12 cellular contexts compared by ENCODE assay signal in the genomic region with DNA sequence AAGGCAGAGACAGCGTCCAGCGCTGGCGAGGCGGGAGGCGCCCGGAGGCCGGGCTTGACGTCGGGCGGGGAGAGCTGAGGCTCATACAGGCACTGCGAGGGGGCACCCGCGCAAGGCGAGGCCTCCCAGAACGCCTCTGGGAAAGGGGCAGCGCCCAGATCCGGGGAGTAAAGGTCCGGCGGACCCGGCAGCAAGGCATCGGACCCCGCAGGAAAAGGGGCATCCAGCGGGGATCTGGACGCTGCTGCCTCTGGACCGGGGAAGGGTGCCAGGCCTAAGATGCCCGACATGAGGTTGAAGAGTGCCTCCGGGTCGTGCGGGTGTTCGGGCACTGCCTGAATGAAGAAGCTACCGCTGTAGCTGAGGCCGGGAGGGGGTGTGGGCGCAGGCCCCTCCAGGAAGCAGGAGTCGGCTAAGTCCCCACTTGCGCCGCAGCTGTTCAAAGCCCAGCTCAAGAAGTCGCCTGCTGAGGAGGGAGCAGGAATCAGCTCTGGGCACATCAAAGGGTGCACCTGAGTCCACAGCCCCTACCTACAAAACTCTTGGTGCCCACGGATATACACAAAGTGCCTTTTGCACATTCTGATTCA. TPM values are rescaled to one million over a fixed set of nuclear protein-coding genes. Genes with fewer than 3 reads are reported as not detected.
DNase-seq lines count a peak whose midpoint lies in the region; ATAC-seq and TF ChIP-seq lines count a peak whose summit lies in the region.
"Had no signal": no experiment of that assay in that cellular context is flagged by ENCODE, and none has a peak within 500 bp of the region (broad histone marks: within the 10 kb centered on the region; RNA-seq: fewer than 3 reads in every experiment).

No MANE protein-coding gene starts in this region.

- H3K36me3 ChIP-seq in CD4-positive, CD25-positive, alpha-beta regulatory T cell (ENCODE audit: control insufficient read depth, insufficient read depth, low read length): no peaks in the 10 kb centered on the region

- no peak overlapping the region for H3K27ac ChIP-seq in CD4-positive, CD25-positive, alpha-beta regulatory T cell (ENCODE audit: insufficient read depth, low read length, poor library complexity, severe bottlenecking)
- H3K27ac ChIP-seq: HL-60 had no signal

- CTCF ChIA-PET in Calu3 (lab: Charles Lee): interaction anchor here (1.5 kb wide), 1 partner anchor 68 kb away, joined by 4 read pairs; no protein-coding TSS in a partner anchor

- ATAC-seq in CD4-positive, CD25-positive, alpha-beta regulatory T cell (ENCODE audit: low read depth in 2 of 2): no peak
- no peak for ATAC-seq in activated T-cell treated with anti-CD3 and anti-CD28 coated beads, Interleukin-2, amount 50 U/mL, for 4 hours
- no peak for ATAC-seq in GM18498 (IDR thresholded peaks at IDR 0.05; ENCODE audit: unreplicated experiment)
- ATAC-seq in GM21717 (IDR thresholded peaks at IDR 0.05; ENCODE audit: unreplicated experiment): no peak

- peak overlapping the region; percentile 65 to 74 (median 72) for H3K4me3 Mint-ChIP-seq in CD4-positive, CD25-positive, alpha-beta regulatory T cell
- peak overlapping the region; percentile 74 for H3K4me3 Mint-ChIP-seq in Calu3 (ENCODE audit: low read depth, unreplicated experiment)
- H3K4me3 Mint-ChIP-seq in activated T-cell treated with anti-CD3 and anti-CD28 coated beads, Interleukin-2, amount 50 U/mL, for 4 hours: peak overlapping the region; percentile 69

- peaks cover 35% of the 10 kb centered on the region for H3K4me1 ChIP-seq in CD4-positive, CD25-positive, alpha-beta regulatory T cell (ENCODE audit: control insufficient read depth, insufficient read depth, low read length, poor library complexity, severe bottlenecking)

- TSS peak; percentile 67 for BruUV-seq in Calu3 (replicated peaks; lab: Mats Ljungman, UMichigan)

- peaks cover 0 to 10% (median 0%) of the 10 kb centered on the region in 7 donors for H3K9me3 Mint-ChIP-seq in CD4-positive, CD25-positive, alpha-beta regulatory T cell
- no peaks in the 10 kb centered on the region for H3K9me3 Mint-ChIP-seq in Calu3 (ENCODE audit: low read depth, unreplicated experiment)
- no peaks in the 10 kb centered on the region for H3K9me3 Mint-ChIP-seq in activated T-cell treated with anti-CD3 and anti-CD28 coated beads, Interleukin-2, amount 50 U/mL, for 4 hours

- H3K9me3 ChIP-seq in CD4-positive, CD25-positive, alpha-beta regulatory T cell (ENCODE audit: control insufficient read depth in 2 of 2, low read length in 2 of 2): peaks cover 3% of the 10 kb centered on the region in 2 experiments
- no peaks in the 10 kb centered on the region for H3K9me3 ChIP-seq in iPS-18c (ENCODE audit: control insufficient read depth, insufficient read depth, low read length)

- peaks cover 75% of the 10 kb centered on the region for H3K27me3 Mint-ChIP-seq in CD4-positive, CD25-positive, alpha-beta regulatory T cell
- H3K27me3 Mint-ChIP-seq in Calu3 (ENCODE audit: unreplicated experiment): peaks cover 87% of the 10 kb centered on the region
- peaks cover 67% of the 10 kb centered on the region for H3K27me3 Mint-ChIP-seq in activated T-cell treated with anti-CD3 and anti-CD28 coated beads, Interleukin-2, amount 50 U/mL, for 4 hours (ENCODE audit: low read depth)

- H3K4me1 Mint-ChIP-seq in CD4-positive, CD25-positive, alpha-beta regulatory T cell: peaks cover 0 to 21% (median 6%) of the 10 kb centered on the region in 4 donors
- peaks cover 8% of the 10 kb centered on the region for H3K4me1 Mint-ChIP-seq in Calu3 (ENCODE audit: low read depth, unreplicated experiment)
- peaks cover 16% of the 10 kb centered on the region for H3K4me1 Mint-ChIP-seq in activated T-cell treated with anti-CD3 and anti-CD28 coated beads, Interleukin-2, amount 50 U/mL, for 4 hours (ENCODE audit: low read depth)

- peak overlapping the region in 1 of 3 donors; percentile 35 for H3K27ac Mint-ChIP-seq in CD4-positive, CD25-positive, alpha-beta regulatory T cell
- H3K27ac Mint-ChIP-seq in Calu3 (ENCODE audit: unreplicated experiment): no peak overlapping the region

- TF ChIP-seq CTCF in Calu3 (IDR thresholded peaks at IDR 0.05; ENCODE audit: unreplicated experiment): no peak

- intact Hi-C loops in Calu3 (cut with micrococcal nuclease; ENCODE audit: unreplicated experiment): no loop called here

- peaks cover 45% of the 10 kb centered on the region for H3K27me3 ChIP-seq in CD4-positive, CD25-positive, alpha-beta regulatory T cell (ENCODE audit: control insufficient read depth, insufficient read depth, low read length)

- no peak for DNase-seq in CD4-positive, CD25-positive, alpha-beta regulatory T cell
- DNase-seq in Calu3: no peak
- no peak for DNase-seq in activated T-cell treated with anti-CD3 and anti-CD28 coated beads, Interleukin-2, amount 50 U/mL, for 4 hours
- no peak for DNase-seq in NAMALWA (ENCODE audit: low spot score)
- no peak for DNase-seq in HT-29 (ENCODE audit: low spot score)
- DNase-seq: foreskin melanocyte, mesenchymal stem cell, SHP77 treated with DMSO at 0.1 percent for 48 hours had no signal

- no peak overlapping the region for H3K4me3 ChIP-seq in CD4-positive, CD25-positive, alpha-beta regulatory T cell (ENCODE audit: low read depth, low read length)
- H3K4me3 ChIP-seq in iPS-18c (ENCODE audit: insufficient read depth, low read depth, low read length): peak overlapping the region; percentile 63

- H3K36me3 Mint-ChIP-seq in CD4-positive, CD25-positive, alpha-beta regulatory T cell: no peaks in the 10 kb centered on the region
- peaks cover 18% of the 10 kb centered on the region for H3K36me3 Mint-ChIP-seq in Calu3 (ENCODE audit: insufficient read depth, unreplicated experiment)
- no peaks in the 10 kb centered on the region for H3K36me3 Mint-ChIP-seq in activated T-cell treated with anti-CD3 and anti-CD28 coated beads, Interleukin-2, amount 50 U/mL, for 4 hours (ENCODE audit: insufficient read depth)

RNA-seq across cellular contexts. Expression of gene EGR4, which starts 0.9 kb away (rescaled TPM):
- 0.69 TPM for total RNA-seq in CD4-positive, CD25-positive, alpha-beta regulatory T cell
- not detected for polyA plus RNA-seq in CD4-positive, CD25-positive, alpha-beta regulatory T cell
- total RNA-seq in Calu3 (2022): 0.68 and 0.81 TPM in 2 replicates
- 1 to 10 TPM in 1 of 3 donors, under 1 TPM in 2; 0.79 to 1.1 (median 0.87) TPM for total RNA-seq in activated T-cell treated with anti-CD3 and anti-CD28 coated beads, Interleukin-2, amount 50 U/mL, for 4 hours
- 0.37 and 2.2 TPM in 2 replicates for total RNA-seq in HT-29 (2014; rRNA removed; shearing (Covaris generic))

RNA-seq across cellular contexts. Expression of gene FBXO41, which starts 8.1 kb away (rescaled TPM):
- total RNA-seq in CD4-positive, CD25-positive, alpha-beta regulatory T cell: 17.4 TPM
- 1 to 10 TPM in 2 of 4 donors, under 1 TPM in 2; 0.51 to 1.1 (median 0.95) TPM for polyA plus RNA-seq in CD4-positive, CD25-positive, alpha-beta regulatory T cell
- total RNA-seq in Calu3 (2022): 15.0 and 16.1 TPM in 2 replicates
- total RNA-seq in activated T-cell treated with anti-CD3 and anti-CD28 coated beads, Interleukin-2, amount 50 U/mL, for 4 hours: 10 to 100 TPM; 18.8 to 28.1 (median 27.6) TPM
- total RNA-seq in HT-29 (2014; rRNA removed; shearing (Covaris generic)): 18.0 and 26.8 TPM in 2 replicates

RNA-seq across cellular contexts. Expression of gene CCT7, which starts 58.3 kb away (rescaled TPM):
- total RNA-seq in CD4-positive, CD25-positive, alpha-beta regulatory T cell: 114 TPM
- polyA plus RNA-seq in CD4-positive, CD25-positive, alpha-beta regulatory T cell: 100 to 1,000 TPM; 239 to 287 (median 275) TPM
- 394 and 403 TPM in 2 replicates for total RNA-seq in Calu3 (2022)
- 1,000 to 10,000 TPM in 1 of 3 donors, 100 to 1,000 TPM in 2; 924 to 1,031 (median 969) TPM for total RNA-seq in activated T-cell treated with anti-CD3 and anti-CD28 coated beads, Interleukin-2, amount 50 U/mL, for 4 hours
- total RNA-seq in HT-29 (2014; rRNA removed; shearing (Covaris generic)): 502 and 515 TPM in 2 replicates

RNA-seq across cellular contexts. Expression of gene PRADC1, which starts 59.4 kb away (rescaled TPM):
- 7.0 TPM for total RNA-seq in CD4-positive, CD25-positive, alpha-beta regulatory T cell
- 10 to 100 TPM; 29.0 to 35.3 (median 32.7) TPM for polyA plus RNA-seq in CD4-positive, CD25-positive, alpha-beta regulatory T cell
- 13.2 and 13.8 TPM in 2 replicates for total RNA-seq in Calu3 (2022)
- total RNA-seq in activated T-cell treated with anti-CD3 and anti-CD28 coated beads, Interleukin-2, amount 50 U/mL, for 4 hours: 10 to 100 TPM; 29.5 to 32.3 (median 30.5) TPM
- 24.1 and 29.7 TPM in 2 replicates for total RNA-seq in HT-29 (2014; rRNA removed; shearing (Covaris generic))
